Comparison of ENCODE assay signal across 8 cellular contexts in genomic region chr18:74499633-74500032, GRCh38. TPM values are rescaled to one million over a fixed set of nuclear protein-coding genes. Genes with fewer than 3 reads are reported as not detected.
DNase-seq lines count a peak whose midpoint lies in the region; ATAC-seq, FAIRE-seq and TF ChIP-seq lines count a peak whose summit lies in the region.

No MANE protein-coding gene starts in this region.

- peaks cover 17% of the 10 kb centered on the region for H3K4me1 ChIP-seq in ACC112 (ENCODE audit: control insufficient read depth, insufficient read depth, low read length, unreplicated experiment)

- TF ChIP-seq POLR2A in GM19099 (IDR thresholded peaks at IDR 0.05; ENCODE audit: extremely low read depth, insufficient read length, low read depth): peak; percentile 53

- no peak for FAIRE-seq in bronchial epithelial cell (lab: Jason Lieb, UNC)

- H3K36me3 ChIP-seq in ACC112 (ENCODE audit: insufficient read depth, low read length) (peaks cover 5% of the 10 kb centered on the region; the same call in 1 of the 2 replicates), bronchial epithelial cell (ENCODE audit: control insufficient read depth, insufficient read depth, low read length) (peaks cover 5% of the 10 kb centered on the region)

- peak overlapping the region; percentile 70 for H3K27ac ChIP-seq in ACC112 (ENCODE audit: low read depth, low read length)

- peaks cover 12% of the 10 kb centered on the region for H3K79me2 ChIP-seq in ACC112 (ENCODE audit: control insufficient read depth, insufficient read depth, low read length, unreplicated experiment)

- intact Hi-C loops in left colon (cut with DNase I, micrococcal nuclease): no loop called here

- H3K4me3 ChIP-seq in ACC112 (ENCODE audit: low read depth, low read length) (peak overlapping the region; percentile 67), bronchial epithelial cell (ENCODE audit: low read depth, low read length) (peak overlapping the region; percentile 35)

- H3K27me3 ChIP-seq in ACC112 (ENCODE audit: insufficient read depth, low read length) (no peaks in the 10 kb centered on the region), bronchial epithelial cell (ENCODE audit: control insufficient read depth, insufficient read depth, low read length) (no peaks in the 10 kb centered on the region)

- peak overlapping the region; percentile 19 for H2AFZ ChIP-seq in ACC112 (ENCODE audit: low read length, unreplicated experiment)

- no peak for TF ChIP-seq CTCF in bronchial epithelial cell (IDR thresholded peaks at IDR 0.05; ENCODE audit: insufficient read depth, low read length, severe bottlenecking)

- ATAC-seq in HG03280 (IDR thresholded peaks at IDR 0.05; ENCODE audit: unreplicated experiment) (peak; percentile 39), left colon (peak; percentile 54)

- DNase-seq in T-helper 1 cell (peak in 3 of 5 donors; percentile 25 to 74 (median 29)), bronchial epithelial cell (ENCODE audit: low read depth) (peak; percentile 72), left colon (peak; percentile 89 to 92), COLO829 (ENCODE audit: low spot score) (no peak)
- peak; percentile 11 for DNase-seq in stimulated activated CD8-positive, alpha-beta memory T cell treated with anti-CD3 and anti-CD28 coated beads, Interleukin-4, amount 100 ng/mL, for 24 hours (ENCODE audit: low read depth)

RNA-seq across cellular contexts. Expression of gene CNDP2, which starts 3.5 kb away (rescaled TPM):
- 59.5 and 67.4 TPM in 2 replicates for total RNA-seq in bronchial epithelial cell
- total RNA-seq in left colon: 100 to 1,000 TPM; 195 to 222 TPM

RNA-seq across cellular contexts. Expression of gene CNDP1, which starts 34.7 kb away (rescaled TPM):
- total RNA-seq in bronchial epithelial cell (not detected in 2 replicates), left colon (not detected)

RNA-seq across cellular contexts. Expression of gene DIPK1C, which starts 42.5 kb away (rescaled TPM):
- total RNA-seq in bronchial epithelial cell (not detected in 2 replicates), left colon (under 1 TPM; 0.06 to 0.14 TPM)
